26 cellular contexts compared by ENCODE assay signal in the genomic region with DNA sequence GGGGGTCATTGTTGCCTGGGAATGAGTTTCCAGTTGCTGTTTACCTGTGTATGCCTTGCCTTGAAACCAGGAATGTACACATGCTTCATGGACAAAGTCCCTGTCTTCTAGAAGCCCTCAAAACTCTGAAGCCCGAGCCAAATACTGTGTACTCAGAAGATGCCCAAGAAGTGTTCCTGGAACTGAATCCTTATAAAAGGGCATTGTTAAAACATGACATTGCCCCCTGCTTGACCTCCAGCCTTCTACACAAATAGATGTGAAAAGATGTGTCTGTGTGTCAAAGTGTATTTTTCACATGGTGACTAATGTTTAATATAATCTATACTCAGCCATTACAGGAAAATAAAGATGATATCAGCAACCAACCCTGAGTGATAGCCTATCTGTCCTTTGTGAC.
DNase-seq lines count a peak whose midpoint lies in the region; ATAC-seq and TF ChIP-seq lines count a peak whose summit lies in the region.
"Had no signal": no experiment of that assay in that cellular context is flagged by ENCODE, and none has a peak within 500 bp of the region (broad histone marks: within the 10 kb centered on the region; RNA-seq: fewer than 3 reads in every experiment).

No MANE protein-coding gene starts in this region.

- H3F3A ChIP-seq in PC-3 (ENCODE audit: low read length, unreplicated experiment), result no peaks in the 10 kb centered on the region

- no peaks in the 10 kb centered on the region for H3K79me2 ChIP-seq in PC-3 (ENCODE audit: low read length)
- no peaks in the 10 kb centered on the region for H3K79me2 ChIP-seq in hepatocyte

- H3K4me3 ChIP-seq in PC-3 (ENCODE audit: low read length), result no peak overlapping the region
- no peak overlapping the region for H3K4me3 ChIP-seq in hepatocyte
- H3K4me3 ChIP-seq in stomach, result no peak overlapping the region
- H3K4me3 ChIP-seq: A549; BLaER1 treated with 17β-estradiol and CSF1 and Interleukin-3, amounts not matched to agents 10 nM and 100 nM; GM23248 had no signal

- H3K4me2 ChIP-seq in PC-3 (ENCODE audit: low read length) (peak overlapping the region; percentile 35), hepatocyte (no peak overlapping the region)
- H3K4me2 ChIP-seq: A549; BLaER1 treated with 17β-estradiol and CSF1 and Interleukin-3, amounts not matched to agents 10 nM and 100 nM had no signal

- ATAC-seq in PC-3, result peak; percentile 81
- ATAC-seq: A549, Panc1 had no signal

- no peaks in the 10 kb centered on the region for H4K20me1 ChIP-seq in PC-3 (ENCODE audit: low read length)
- no peaks in the 10 kb centered on the region for H4K20me1 ChIP-seq in hepatocyte (ENCODE audit: insufficient read depth, poor library complexity, severe bottlenecking)
- H4K20me1 ChIP-seq: BLaER1 treated with 17β-estradiol and CSF1 and Interleukin-3, amounts not matched to agents 10 nM and 100 nM had no signal

- no peaks in the 10 kb centered on the region for H3K9me2 ChIP-seq in PC-3 (replicated peaks; ENCODE audit: low read length)
- H3K9me2 ChIP-seq in hepatocyte (replicated peaks; ENCODE audit: insufficient read depth), result no peaks in the 10 kb centered on the region

- DNase-seq in HT1080 (ENCODE audit: low read depth), result peak; percentile 21
- DNase-seq in PC-3, result peak; percentile 75
- DNase-seq in hepatocyte (ENCODE audit: low spot score), result no peak
- DNase-seq in stomach, result no peak
- no peak for DNase-seq in germinal center (ENCODE audit: low spot score)
- DNase-seq in NCI-H345 (lab: John Stamatoyannopoulos, UW), result no peak
- DNase-seq in NCI-H524 (lab: John Stamatoyannopoulos, UW), result no peak
- DNase-seq: AML-193; CD4-positive, alpha-beta T cell; GM23248; H9; NCI-H1092 treated with DMSO at 0.1 percent for 48 hours; NCI-H1436; NCI-H187; NCI-H2081 treated with DMSO at 0.1 percent for 48 hours; NCI-H2171; NCI-H226; NCI-H524 treated with DMSO at 0.1 percent for 48 hours; NCI-H82; NK-92 treated with Interleukin-12 subunit alpha and Interleukin-12 subunit beta, amount 100 ng/mL, for 24 hours; SHP77 treated with DMSO at 0.1 percent for 48 hours; SW 1271 had no signal

- peaks cover 33% of the 10 kb centered on the region for H3K4me1 ChIP-seq in PC-3 (ENCODE audit: insufficient read depth, low read length)
- H3K4me1 ChIP-seq in hepatocyte (ENCODE audit: insufficient read depth), result no peaks in the 10 kb centered on the region
- H3K4me1 ChIP-seq in stomach, result peaks cover 10 to 43% (median 19%) of the 10 kb centered on the region in 4 donors
- H3K4me1 ChIP-seq: A549 had no signal

- TF ChIP-seq EP300 in stomach (IDR thresholded peaks at IDR 0.05), result no peak

- H3K36me3 ChIP-seq in PC-3 (ENCODE audit: low read depth, low read length) (no peaks in the 10 kb centered on the region), hepatocyte (replicated peaks; ENCODE audit: insufficient read depth, low read depth) (no peaks in the 10 kb centered on the region), stomach (no peaks in the 10 kb centered on the region)
- H3K36me3 ChIP-seq: BLaER1 treated with 17β-estradiol and CSF1 and Interleukin-3, amounts not matched to agents 10 nM and 100 nM had no signal

- intact Hi-C loops in PC-3 (cut with micrococcal nuclease), result no loop called here
- intact Hi-C loops in stomach (cut with DNase I; ENCODE audit: low total_unique reads), result no loop called here

- H2AFZ ChIP-seq in PC-3 (ENCODE audit: low read length) (no peak overlapping the region), hepatocyte (no peak overlapping the region)
- H2AFZ ChIP-seq: GM23248 had no signal

- H3K9me3 ChIP-seq in PC-3 (ENCODE audit: low read length), result no peaks in the 10 kb centered on the region
- H3K9me3 ChIP-seq in hepatocyte (ENCODE audit: low read depth), result no peaks in the 10 kb centered on the region
- H3K9me3 ChIP-seq in stomach, result no peaks in the 10 kb centered on the region
- H3K9me3 ChIP-seq: A549; BLaER1 treated with 17β-estradiol and CSF1 and Interleukin-3, amounts not matched to agents 10 nM and 100 nM had no signal

- no TSS peak for BruUV-seq in PC-3 (replicated peaks; lab: Mats Ljungman, UMichigan)

- POLR2A ChIA-PET in PC-3 (lab: Charles Lee; ENCODE audit: unreplicated experiment), result no interaction called here

- WGBS in hepatocyte (ENCODE audit: low lambda C conversion rate, missing lambda C conversion rate), result 70% methylated on average over 1 of the region's 1 CpG
- 36 to 52% (median 48%) methylated on average over 1 of the region's 1 CpG for WGBS in stomach, 5 donors

- CTCF ChIA-PET in PC-3 (lab: Charles Lee), result no interaction called here

- no peak for TF ChIP-seq POLR2A in stomach (IDR thresholded peaks at IDR 0.05)

- H3K27me3 ChIP-seq in PC-3 (ENCODE audit: low read length) (no peaks in the 10 kb centered on the region), hepatocyte (no peaks in the 10 kb centered on the region), stomach (no peaks in the 10 kb centered on the region)
- H3K27me3 ChIP-seq: BLaER1 treated with 17β-estradiol and CSF1 and Interleukin-3, amounts not matched to agents 10 nM and 100 nM had no signal

- H3K27ac ChIP-seq in PC-3 (ENCODE audit: low read length) (peak overlapping the region; percentile 89), hepatocyte (peak overlapping the region; percentile 5), stomach (peak overlapping the region; percentile 47 to 77 (median 60))
- H3K27ac ChIP-seq: A549; BLaER1 treated with 17β-estradiol and CSF1 and Interleukin-3, amounts not matched to agents 10 nM and 100 nM; GM23248; RWPE1 had no signal

- TF ChIP-seq CTCF in PC-3 (conservative IDR thresholded peaks at IDR 0.05; ENCODE audit: low read depth, low read length) (no peak), hepatocyte (IDR thresholded peaks at IDR 0.05; ENCODE audit: poor library complexity) (no peak), stomach (IDR thresholded peaks at IDR 0.05) (no peak)

- peak overlapping the region; percentile 50 for H3K9ac ChIP-seq in PC-3 (ENCODE audit: low read length)
- H3K9ac ChIP-seq: BLaER1 treated with 17β-estradiol and CSF1 and Interleukin-3, amounts not matched to agents 10 nM and 100 nM; GM23248 had no signal

Comparison
In these comparisons a context has a peak if more than half of its experiments do, and no peak if none do; other contexts are left out.
1. DNase-seq: peak in HT1080 (single experiment) and PC-3 (single experiment); none in hepatocyte (single experiment), stomach (single experiment), germinal center (single experiment), NCI-H345 (single experiment) and NCI-H524 (0 of 2).
2. H3K27ac ChIP-seq: peak in every context shown above with its lines; median percentile 89 in PC-3; 60 in stomach; 5 in hepatocyte.